In genomic region chr2:18346364-18346763, GRCh38 we compare ENCODE assay signal across 17 cellular contexts.
DNase-seq lines count a peak whose midpoint lies in the region; ATAC-seq, FAIRE-seq and TF ChIP-seq lines count a peak whose summit lies in the region.
"Had no signal": no experiment of that assay in that cellular context is flagged by ENCODE, and none has a peak within 500 bp of the region (broad histone marks: within the 10 kb centered on the region; RNA-seq: fewer than 3 reads in every experiment).

No MANE protein-coding gene starts in this region.

- H3K4ac ChIP-seq in IMR-90 (ENCODE audit: low read depth, low read length): no peak overlapping the region

- H2BK20ac ChIP-seq in IMR-90 (ENCODE audit: low read depth, low read length): no peak overlapping the region

- no peak for FAIRE-seq in pancreas (lab: Jason Lieb, UNC)

- H2BK120ac ChIP-seq in IMR-90 (ENCODE audit: low read depth, low read length): no peak overlapping the region

- no peaks in the 10 kb centered on the region for H3K9me3 ChIP-seq in IMR-90 (ENCODE audit: control insufficient read depth, insufficient read depth, low read length)
- H3K9me3 ChIP-seq in pancreas: no peaks in the 10 kb centered on the region
- no peaks in the 10 kb centered on the region for H3K9me3 ChIP-seq in gastroesophageal sphincter

- POLR2A ChIA-PET in IMR-90 (lab: Charles Lee; ENCODE audit: unreplicated experiment): no interaction called here

- no peaks in the 10 kb centered on the region for H3K4me1 ChIP-seq in IMR-90 (ENCODE audit: control insufficient read depth, insufficient read depth, low read length)
- no peaks in the 10 kb centered on the region for H3K4me1 ChIP-seq in pancreas
- no peaks in the 10 kb centered on the region for H3K4me1 ChIP-seq in gastroesophageal sphincter
- H3K4me1 ChIP-seq: psoas muscle had no signal

- CTCF ChIA-PET in IMR-90 (lab: Yijun Ruan, JAX): no interaction called here

- dilution Hi-C loops in IMR-90 (cut with HindIII; ENCODE audit: low sequenced_read_pairs, unreplicated experiment): no loop called here

- no peak overlapping the region for H3K9ac ChIP-seq in IMR-90 (ENCODE audit: low read depth, low read length)

- no peak overlapping the region for H2AFZ ChIP-seq in IMR-90 (replicated peaks; ENCODE audit: low read length, poor library complexity)

- no peak for DNase-seq in IMR-90
- peak; percentile 3 for DNase-seq in NCI-H774 (lab: John Stamatoyannopoulos, UW)
- DNase-seq in fibroblast of mammary gland (ENCODE audit: low read depth): peak; percentile 10
- no peak for DNase-seq in pancreas
- DNase-seq in NOMO-1 treated with DMSO at 0.1 percent for 48 hours (lab: John Stamatoyannopoulos, UW; ENCODE audit: unreplicated experiment): no peak
- no peak for DNase-seq in NCI-H1694 treated with DMSO at 0.1 percent for 48 hours (lab: John Stamatoyannopoulos, UW)
- no peak for DNase-seq in stimulated activated CD4-positive, alpha-beta T cell treated with anti-CD3 and anti-CD28 coated beads, Interleukin-2, amount 100 ng/mL, for 48 hours
- DNase-seq: AML-193; amniotic stem cell; hippocampal formation; MV-4-11; naive thymus-derived CD8-positive, alpha-beta T cell; psoas muscle; stimulated activated CD4-positive, alpha-beta T cell treated with anti-CD3 and anti-CD28 coated beads, Interleukin-15, amount 100 ng/mL, for 24 hours; T-helper 1 cell had no signal

- in situ Hi-C loops in IMR-90 (cut with MboI; ENCODE audit: low sequenced_read_pairs): no loop called here

- TF ChIP-seq CTCF in IMR-90 (conservative IDR thresholded peaks at IDR 0.05; ENCODE audit: low read depth, low read length) (no peak), fibroblast of mammary gland (conservative IDR thresholded peaks at IDR 0.05; ENCODE audit: control insufficient read depth, insufficient read depth, low read depth, low read length) (no peak), pancreas (IDR thresholded peaks at IDR 0.05) (no peak), gastroesophageal sphincter (IDR thresholded peaks at IDR 0.05) (no peak)

- no peaks in the 10 kb centered on the region for H3K79me1 ChIP-seq in IMR-90 (ENCODE audit: low read depth in 1 of 2, low read length in 2 of 2)

- H4K8ac ChIP-seq in IMR-90 (ENCODE audit: low read depth in 2 of 2, low read length in 2 of 2): no peak overlapping the region

- H3K9me1 ChIP-seq in IMR-90 (ENCODE audit: insufficient read depth, low read length): no peaks in the 10 kb centered on the region

- H3K4me3 ChIP-seq in IMR-90 (ENCODE audit: insufficient read depth, low read depth, low read length): no peak overlapping the region
- H3K4me3 ChIP-seq in fibroblast of mammary gland (ENCODE audit: control insufficient read depth, low read depth, low read length): no peak overlapping the region
- no peak overlapping the region for H3K4me3 ChIP-seq in pancreas
- H3K4me3 ChIP-seq in gastroesophageal sphincter: no peak overlapping the region
- H3K4me3 ChIP-seq: psoas muscle had no signal

- ATAC-seq in IMR-90 (ENCODE audit: low read depth): peak; percentile 49; the same call in 1 of the 2 replicates
- peak; percentile 43 to 69 (median 50) for ATAC-seq in pancreas
- ATAC-seq in gastroesophageal sphincter: no peak
- ATAC-seq: naive thymus-derived CD8-positive, alpha-beta T cell; WTC11 had no signal

- TF ChIP-seq EP300 in gastroesophageal sphincter (IDR thresholded peaks at IDR 0.05): no peak

- H3K4me2 ChIP-seq in IMR-90 (ENCODE audit: low read depth, low read length): no peak overlapping the region

- no peak overlapping the region for H2BK5ac ChIP-seq in IMR-90 (ENCODE audit: low read depth, low read length, poor library complexity, severe bottlenecking)

- H3K27ac ChIP-seq in IMR-90 (ENCODE audit: insufficient read depth, low read length) (no peak overlapping the region), pancreas (peak overlapping the region in 1 of 4 donors; percentile 4), gastroesophageal sphincter (no peak overlapping the region)
- H3K27ac ChIP-seq: psoas muscle had no signal

- H3K18ac ChIP-seq in IMR-90 (ENCODE audit: low read depth, low read length): no peak overlapping the region

- TF ChIP-seq POLR2A in IMR-90 (IDR thresholded peaks at IDR 0.05; ENCODE audit: low read depth, low read length) (no peak), gastroesophageal sphincter (IDR thresholded peaks at IDR 0.05) (no peak)

- H2BK15ac ChIP-seq in IMR-90 (ENCODE audit: low read depth, low read length): no peak overlapping the region

- WGBS in IMR-90 (ENCODE audit: extremely low coverage in 2 of 2, insufficient read length in 1 of 2), 2 experiments: 60% methylated on average over 1 of the region's 3 CpGs; no CpG with 5 or more reads in 1 of the 2 experiments
- WGBS in pancreas, 2 donors: 62 to 63% methylated on average over 3 of the region's 3 CpGs
- 30 to 42% methylated on average over 2 to 3 of the region's 3 CpGs for WGBS in gastroesophageal sphincter (ENCODE audit: low coverage in 1 of 2), 2 donors

- no peak overlapping the region for H3K56ac ChIP-seq in IMR-90 (ENCODE audit: extremely low read depth, insufficient read depth, low read length)

- no TSS peak for BruUV-seq in IMR-90 (replicated peaks; lab: Mats Ljungman, UMichigan)

- intact Hi-C loops in IMR-90 (cut with micrococcal nuclease) (no loop called here), pancreas (cut with DNase I) (no loop called here)

- H4K5ac ChIP-seq in IMR-90 (ENCODE audit: low read depth, low read length): no peak overlapping the region

- H4K91ac ChIP-seq in IMR-90 (ENCODE audit: insufficient read depth, low read depth, low read length): no peak overlapping the region

- H2AK5ac ChIP-seq in IMR-90 (ENCODE audit: low read depth, low read length): no peak overlapping the region

- TF ChIP-seq RAD21 in IMR-90 (IDR thresholded peaks at IDR 0.05; ENCODE audit: low read length): no peak

- H3K14ac ChIP-seq in IMR-90 (replicated peaks; ENCODE audit: low read depth, low read length): no peak overlapping the region

- H3K36me3 ChIP-seq in IMR-90 (ENCODE audit: control insufficient read depth, insufficient read depth, low read length) (no peaks in the 10 kb centered on the region), pancreas (no peaks in the 10 kb centered on the region), gastroesophageal sphincter (no peaks in the 10 kb centered on the region)

- H2AK9ac ChIP-seq in IMR-90 (replicated peaks; ENCODE audit: low read depth, low read length, poor library complexity): no peak overlapping the region

- H3K23ac ChIP-seq in IMR-90 (ENCODE audit: low read depth, low read length): no peak overlapping the region

- H4K20me1 ChIP-seq in IMR-90 (ENCODE audit: insufficient read depth, low read length): no peaks in the 10 kb centered on the region

- H3K27me3 ChIP-seq in IMR-90 (ENCODE audit: control insufficient read depth, insufficient read depth, low read length) (no peaks in the 10 kb centered on the region), pancreas (no peaks in the 10 kb centered on the region), gastroesophageal sphincter (no peaks in the 10 kb centered on the region)

TF ChIP-seq in IMR-90, 13 proteins besides CTCF, POLR2A, EP300 and RAD21:
- TF ChIP-seq CEBPB (IDR thresholded peaks at IDR 0.05; ENCODE audit: low read depth, low read length) (no peak), MAFK (IDR thresholded peaks at IDR 0.05; ENCODE audit: low read depth, low read length) (no peak), CHD1 (IDR thresholded peaks at IDR 0.05; ENCODE audit: low read depth, low read length) (no peak), RFX5 (IDR thresholded peaks at IDR 0.05; ENCODE audit: low read depth, low read length) (no peak), NFE2L2 (IDR thresholded peaks at IDR 0.05; ENCODE audit: low read depth, low read length) (no peak)
TF ChIP-seq in IMR-90: peak in this region for 0.

Comparison
In these comparisons a context has a peak if more than half of its experiments do, and no peak if none do; other contexts are left out.
1. DNase-seq: peak in NCI-H774 (single experiment) and fibroblast of mammary gland (single experiment); none in IMR-90 (single experiment), pancreas (0 of 6), NOMO-1 treated with DMSO at 0.1 percent for 48 hours (single experiment), NCI-H1694 treated with DMSO at 0.1 percent for 48 hours (single experiment) and stimulated activated CD4-positive, alpha-beta T cell treated with anti-CD3 and anti-CD28 coated beads, Interleukin-2, amount 100 ng/mL, for 48 hours (0 of 2).